In the genomic region with DNA sequence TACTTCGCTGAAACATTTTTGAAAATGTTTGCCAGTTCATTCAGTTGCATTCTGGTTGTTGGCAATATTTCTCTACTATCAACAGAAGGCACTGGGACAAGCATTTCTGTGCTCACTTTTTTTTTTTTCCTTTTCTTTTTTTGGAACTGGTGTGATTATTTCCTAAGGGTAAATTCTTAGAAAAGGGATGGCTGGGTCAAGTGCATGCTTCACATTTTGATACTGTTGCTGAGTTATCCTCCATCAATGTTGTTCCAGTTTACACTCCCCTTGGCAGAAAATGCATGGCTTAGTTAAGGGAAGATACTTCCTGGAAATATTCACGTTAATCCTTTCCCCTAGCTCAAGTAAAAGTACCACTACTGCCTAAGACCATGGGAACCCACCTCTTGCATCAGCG, we compare ENCODE assay signal across 9 cellular contexts.
"Had no signal": no experiment of that assay in that cellular context is flagged by ENCODE, and none has a peak within 500 bp of the region (broad histone marks: within the 10 kb centered on the region; RNA-seq: fewer than 3 reads in every experiment).

No MANE protein-coding gene starts in this region.

- H3K9ac ChIP-seq: GM23248 had no signal

- H2AFZ ChIP-seq: GM23248 had no signal

- H3K27ac ChIP-seq: GM23248, HL-60 had no signal

- H3K36me3 ChIP-seq: HAP-1 had no signal

- H3K4me3 ChIP-seq: GM23248, HAP-1 had no signal

- H3K4me1 ChIP-seq: HAP-1 had no signal

- H3K9me3 ChIP-seq: HAP-1 had no signal

- ATAC-seq: HCT116, HepG2 had no signal

- DNase-seq: GM23248, GOT3, H7, HFFc6, KBM-7 had no signal
